Comparison of ENCODE assay signal across 8 cellular contexts in the genomic region with DNA sequence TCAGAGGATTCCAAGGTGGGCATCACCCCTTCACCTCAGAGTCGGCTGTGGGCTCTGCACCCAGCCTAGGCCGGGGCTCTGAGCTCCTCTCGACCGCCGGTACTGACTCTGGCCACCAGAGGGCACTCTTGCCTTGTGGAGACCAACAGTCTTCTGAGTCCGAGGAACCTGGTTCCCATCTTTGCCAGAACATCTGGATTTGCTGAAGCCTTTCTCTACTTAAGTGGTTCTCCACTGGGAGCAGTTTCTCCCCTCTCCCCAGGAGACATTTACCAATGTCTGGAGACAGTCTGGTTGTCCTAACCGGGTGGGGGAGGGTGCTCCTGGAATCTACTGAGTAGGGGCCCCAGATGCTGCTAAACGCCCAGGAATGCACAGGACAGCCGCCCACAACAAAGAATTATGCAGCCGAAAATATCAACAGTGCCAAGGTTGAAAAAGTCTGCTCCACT. TPM values are rescaled to one million over a fixed set of nuclear protein-coding genes. Genes with fewer than 3 reads are reported as not detected.
DNase-seq lines count a peak whose midpoint lies in the region; ATAC-seq and TF ChIP-seq lines count a peak whose summit lies in the region.

No MANE protein-coding gene starts in this region.

- H4K20me1 ChIP-seq in SU-DHL-6 (ENCODE audit: low read depth, low read length), result no peaks in the 10 kb centered on the region

- intact Hi-C loops in head of caudate nucleus (cut with DNase I), result loop anchor here (2.0 kb wide), 1 partner anchor 67 kb away; no protein-coding TSS in a partner anchor
- intact Hi-C loops in transverse colon (cut with DNase I; ENCODE audit: low total_unique reads), result loop anchor here (1.0 kb wide), 1 partner anchor 66 kb away; no protein-coding TSS in a partner anchor

- 24% methylated on average over 10 of the region's 10 CpGs; no CpG with 5 or more reads in 1 of the 2 donors for WGBS in transverse colon (ENCODE audit: low coverage in 1 of 2), 2 donors

- peak; percentile 96 for TF ChIP-seq CTCF in GM10266 (IDR thresholded peaks at IDR 0.05; ENCODE audit: control insufficient read depth, insufficient read depth, low read depth, missing control alignments)
- TF ChIP-seq CTCF in SU-DHL-6 (IDR thresholded peaks at IDR 0.05; ENCODE audit: insufficient read depth, low read length, poor library complexity, severe bottlenecking), result peak; percentile 95
- peak; percentile 93 to 97 (median 95) for TF ChIP-seq CTCF in transverse colon (IDR thresholded peaks at IDR 0.05)

- peaks cover 0 to 7% (median 0%) of the 10 kb centered on the region in 4 donors for H3K4me1 ChIP-seq in transverse colon

- H3K9ac ChIP-seq in SU-DHL-6 (ENCODE audit: low read length), result no peak overlapping the region

- no peaks in the 10 kb centered on the region for H3K79me2 ChIP-seq in SU-DHL-6 (ENCODE audit: insufficient read depth, low read length)

- H3K4me2 ChIP-seq in SU-DHL-6 (ENCODE audit: low read depth, low read length, poor library complexity, severe bottlenecking), result no peak overlapping the region

- H3K27ac ChIP-seq in SU-DHL-6 (ENCODE audit: low read depth, low read length) (no peak overlapping the region), transverse colon (no peak overlapping the region)

- no peak for ATAC-seq in HG03521 (IDR thresholded peaks at IDR 0.05; ENCODE audit: unreplicated experiment)

- H3K27me3 ChIP-seq in SU-DHL-6 (ENCODE audit: low read length) (no peaks in the 10 kb centered on the region), transverse colon (no peaks in the 10 kb centered on the region)

- no peaks in the 10 kb centered on the region for H3K9me3 ChIP-seq in SU-DHL-6 (ENCODE audit: insufficient read depth, low read length)
- no peaks in the 10 kb centered on the region for H3K9me3 ChIP-seq in transverse colon

- no peaks in the 10 kb centered on the region for H3K9me2 ChIP-seq in SU-DHL-6 (replicated peaks; ENCODE audit: insufficient read depth, low read length)

- H3F3A ChIP-seq in SU-DHL-6 (ENCODE audit: insufficient read depth), result no peaks in the 10 kb centered on the region

- no peaks in the 10 kb centered on the region for H3K36me3 ChIP-seq in SU-DHL-6 (ENCODE audit: low read length)
- no peaks in the 10 kb centered on the region for H3K36me3 ChIP-seq in transverse colon

- no peak overlapping the region for H3K4me3 ChIP-seq in SU-DHL-6 (ENCODE audit: insufficient read depth, low read length, poor library complexity, severe bottlenecking)
- no peak overlapping the region for H3K4me3 ChIP-seq in transverse colon

- DNase-seq in GM10266 (ENCODE audit: extremely low spot score) (peak; percentile 85), NAMALWA (ENCODE audit: low spot score) (peak; percentile 90), head of caudate nucleus (peak; percentile 70 to 96 (median 90)), pons (ENCODE audit: low spot score) (peak; percentile 79), transverse colon (peak; percentile 89)
- peak; percentile 86 for DNase-seq in activated naive CD4-positive, alpha-beta T cell treated with anti-CD3 and anti-CD28 coated beads, Interleukin-2, amount 50 U/mL, for 16 hours

- no peak overlapping the region for H2AFZ ChIP-seq in SU-DHL-6 (ENCODE audit: low read depth, low read length, severe bottlenecking)

- no peak for TF ChIP-seq POLR2A in transverse colon (IDR thresholded peaks at IDR 0.05)

- in situ Hi-C loops in transverse colon (cut with MboI; ENCODE audit: low pct_ligation_motif_present in 1 of 4, low pct_unique_long_range_greater_than_20kb in 1 of 4, low sequenced_read_pairs in 3 of 4), result loop anchor here in 3 of 4 donors (5.0 to 25.0 kb wide), 4 partner anchors 62 to 397 kb away; no protein-coding TSS in a partner anchor

- TF ChIP-seq EP300 in transverse colon (IDR thresholded peaks at IDR 0.05; ENCODE audit: low read depth), result no peak

RNA-seq across cellular contexts. Expression of a gene that starts 9.4 kb away (rescaled TPM):
- total RNA-seq in transverse colon, result not detected

RNA-seq across cellular contexts. Expression of a gene that starts 44.7 kb away (rescaled TPM):
- 10 to 100 TPM; 52.6 to 82.8 (median 62.1) TPM for total RNA-seq in transverse colon

RNA-seq across cellular contexts. Expression of a gene that starts 48.0 kb away (rescaled TPM):
- 10 to 100 TPM in 3 of 4 donors, 1 to 10 TPM in 1; 3.4 to 28.1 (median 18.1) TPM for total RNA-seq in transverse colon
